ENCODE assay signal across 9 cellular contexts in genomic region chr19:34667349-34668076, GRCh38. TPM values are rescaled to one million over a fixed set of nuclear protein-coding genes. Genes with fewer than 3 reads are reported as not detected.
DNase-seq lines count a peak whose midpoint lies in the region; ATAC-seq, FAIRE-seq and TF ChIP-seq lines count a peak whose summit lies in the region.
"Had no signal": no experiment of that assay in that cellular context is flagged by ENCODE, and none has a peak within 500 bp of the region (broad histone marks: within the 10 kb centered on the region; RNA-seq: fewer than 3 reads in every experiment).

No MANE protein-coding gene starts in this region.

- WGBS in ovary, 3 donors, result 57 to 62% (median 60%) methylated on average over 17 of the region's 17 CpGs

- H3K27me3 ChIP-seq in ovary, result no peaks in the 10 kb centered on the region

- peak; percentile 45 for DNase-seq in H4 (ENCODE audit: low spot score)
- peak; percentile 29 for DNase-seq in NCI-H345 treated with DMSO at 0.1 percent for 48 hours (lab: John Stamatoyannopoulos, UW; ENCODE audit: unreplicated experiment)
- DNase-seq in dermis blood vessel endothelial cell, result peak; percentile 46
- peak in 1 of 5 donors; percentile 39 for DNase-seq in ovary
- DNase-seq in RCC 7860 (ENCODE audit: low spot score), result no peak
- no peak for DNase-seq in activated CD4-positive, CD25-positive, alpha-beta regulatory T cell (lab: John Stamatoyannopoulos, UW)

- FAIRE-seq in RCC 7860 (lab: Jason Lieb, UNC), result no peak
- FAIRE-seq: TTC549 had no signal

- H3K27ac ChIP-seq in ovary, result no peak overlapping the region

- TF ChIP-seq EP300 in ovary (IDR thresholded peaks at IDR 0.05), result no peak

- intact Hi-C loops in ovary (cut with DNase I), result no loop called here

- TF ChIP-seq CTCF in ovary (IDR thresholded peaks at IDR 0.05), result no peak

- no peak for TF ChIP-seq POLR2A in ovary (IDR thresholded peaks at IDR 0.05)

- no peak for ATAC-seq in GM21381 (IDR thresholded peaks at IDR 0.05; ENCODE audit: unreplicated experiment)
- no peak for ATAC-seq in HG02973 (IDR thresholded peaks at IDR 0.05; ENCODE audit: unreplicated experiment)

- H3K36me3 ChIP-seq in ovary, result no peaks in the 10 kb centered on the region

- peak overlapping the region; percentile 16 for H3K4me3 ChIP-seq in ovary

- no peaks in the 10 kb centered on the region for H3K9me3 ChIP-seq in ovary

- no peaks in the 10 kb centered on the region for H3K4me1 ChIP-seq in ovary (ENCODE audit: insufficient read depth)

RNA-seq across cellular contexts. Expression of gene SCGB2B2, which starts 9.4 kb away (rescaled TPM):
- 0.35 TPM in 1 of 2 replicates, not detected in the other for total RNA-seq in H4 (2014; rRNA removed; shearing (Covaris generic))
- not detected in 2 replicates for total RNA-seq in dermis blood vessel endothelial cell
- total RNA-seq in ovary, result 1 to 10 TPM in 1 of 7 donors, under 1 TPM in 6; 0.12 to 1.6 (median 0.50) TPM
- polyA plus RNA-seq in ovary, result under 1 TPM; 0.11 to 0.12 TPM

RNA-seq across cellular contexts. Expression of gene ZNF302, which starts 10.0 kb away (rescaled TPM):
- 15.7 and 27.7 TPM in 2 replicates for total RNA-seq in H4 (2014; rRNA removed; shearing (Covaris generic))
- total RNA-seq in dermis blood vessel endothelial cell (15.8 and 19.4 TPM in 2 replicates), ovary (10 to 100 TPM; 26.1 to 40.6 (median 37.6) TPM)
- 10 to 100 TPM; 23.3 to 31.0 TPM for polyA plus RNA-seq in ovary

Comparison
In these comparisons a context has a peak if more than half of its experiments do, and no peak if none do; other contexts are left out.
1. DNase-seq: peak in H4 (single experiment), NCI-H345 treated with DMSO at 0.1 percent for 48 hours (single experiment) and dermis blood vessel endothelial cell (single experiment); none in RCC 7860 (single experiment) and activated CD4-positive, CD25-positive, alpha-beta regulatory T cell (0 of 4).